In the genomic region with DNA sequence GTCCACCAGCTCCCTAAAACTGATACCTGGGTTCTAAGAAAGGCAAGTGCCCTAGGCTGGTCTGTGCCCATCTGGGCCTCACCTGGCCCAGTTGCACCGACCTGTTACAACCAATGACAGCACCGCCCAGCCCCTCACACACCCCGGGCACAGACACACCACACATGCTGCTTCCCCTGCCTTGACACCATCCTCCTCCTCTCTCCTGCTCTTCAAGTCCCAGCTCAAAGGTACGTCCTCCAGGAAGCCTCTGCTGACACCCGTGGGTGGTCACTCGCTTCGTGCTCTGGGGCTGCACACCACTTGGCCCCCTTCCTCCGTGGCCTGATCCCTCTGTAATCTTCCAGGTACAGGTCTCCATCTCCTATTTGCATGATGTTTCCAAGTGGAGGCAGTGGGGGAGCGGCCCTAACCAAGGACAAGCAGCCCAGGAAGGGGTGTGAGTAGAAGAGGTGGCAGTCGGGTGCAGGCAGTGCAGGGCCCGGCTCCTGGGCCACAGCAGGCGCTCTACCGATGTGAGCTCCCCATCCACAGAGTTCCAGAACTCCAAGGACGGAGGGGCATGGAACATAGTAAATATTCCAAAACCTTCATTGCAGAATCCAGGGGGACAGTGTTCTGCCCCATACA, we compare ENCODE assay signal across 19 cellular contexts.
A peak's percentile ranks its signal among the peaks of the same experiment; 100 is the strongest.
DNase-seq lines count a peak whose midpoint lies in the region; ATAC-seq and TF ChIP-seq lines count a peak whose summit lies in the region.
"Had no signal": no experiment of that assay in that cellular context is flagged by ENCODE, and none has a peak within 500 bp of the region (broad histone marks: within the 10 kb centered on the region; RNA-seq: fewer than 3 reads in every experiment).

No MANE protein-coding gene starts in this region.

- TF ChIP-seq POLR2A in Peyer's patch (IDR thresholded peaks at IDR 0.05) = no peak

- H3K4me3 Mint-ChIP-seq in chondrocyte (ENCODE audit: unreplicated experiment) (no peak overlapping the region), immature natural killer cell (no peak overlapping the region)
- H3K4me3 Mint-ChIP-seq: CD8-positive, alpha-beta memory T cell had no signal

- H3K27ac ChIP-seq in Peyer's patch = no peak overlapping the region
- no peak overlapping the region for H3K27ac ChIP-seq in osteoblast (ENCODE audit: low read depth, low read length)
- H3K27ac ChIP-seq in aorta (ENCODE audit: low read depth in 1 of 2, low read length in 2 of 2) = no peak overlapping the region
- H3K27ac ChIP-seq: KMS-11, SJSA1 had no signal

- H3K9me3 Mint-ChIP-seq in chondrocyte (ENCODE audit: low read depth) = peaks cover 3% of the 10 kb centered on the region
- no peaks in the 10 kb centered on the region for H3K9me3 Mint-ChIP-seq in immature natural killer cell
- H3K9me3 Mint-ChIP-seq: CD8-positive, alpha-beta memory T cell had no signal

- H3K27me3 Mint-ChIP-seq in chondrocyte (ENCODE audit: low read depth) = peaks cover 34% of the 10 kb centered on the region
- H3K27me3 Mint-ChIP-seq in immature natural killer cell (ENCODE audit: low read depth in 3 of 3) = peaks cover 1 to 13% (median 7%) of the 10 kb centered on the region in 3 donors

- no peaks in the 10 kb centered on the region for H3K27me3 ChIP-seq in Peyer's patch
- H3K27me3 ChIP-seq in osteoblast (ENCODE audit: insufficient read depth, low read length) = peaks cover 29% of the 10 kb centered on the region
- no peaks in the 10 kb centered on the region for H3K27me3 ChIP-seq in aorta (ENCODE audit: control insufficient read depth in 1 of 2, insufficient read depth in 2 of 2, low read length in 1 of 2)

- H3K4me3 ChIP-seq in Peyer's patch = no peak overlapping the region
- H3K4me3 ChIP-seq in osteoblast (ENCODE audit: insufficient read depth, low read length) = no peak overlapping the region
- no peak overlapping the region for H3K4me3 ChIP-seq in aorta (ENCODE audit: low read length in 2 of 2)
- H3K4me3 ChIP-seq: HAP-1, SJSA1 had no signal

- ATAC-seq in aorta (ENCODE audit: low FRiP score) = no peak

- H3K36me3 Mint-ChIP-seq in chondrocyte (ENCODE audit: low read depth) (no peaks in the 10 kb centered on the region), immature natural killer cell (no peaks in the 10 kb centered on the region)
- H3K36me3 Mint-ChIP-seq: CD8-positive, alpha-beta memory T cell had no signal

- peak in 2 of 3 donors; percentile 25 to 35 for DNase-seq in Peyer's patch
- DNase-seq in chondrocyte (ENCODE audit: low spot score) = peak; percentile 68
- DNase-seq in osteoblast (ENCODE audit: insufficient read length, low spot score, missing footprints) = peak; percentile 73
- DNase-seq in aorta = peak; percentile 32 to 50
- DNase-seq in effector CD8-positive, alpha-beta T cell (lab: John Stamatoyannopoulos, UW) = no peak
- no peak for DNase-seq in immature natural killer cell
- DNase-seq in NCI-H1105 (lab: John Stamatoyannopoulos, UW) = no peak
- DNase-seq: Calu3; CD8-positive, alpha-beta memory T cell; DMS153; IMR-90; NCI-H1694; NCI-H2081; NCI-H2171 treated with DMSO at 0.1 percent for 48 hours; NCI-H446; NCI-H526 had no signal

- H3K4me1 ChIP-seq in Peyer's patch (no peaks in the 10 kb centered on the region), osteoblast (ENCODE audit: insufficient read depth, low read length) (no peaks in the 10 kb centered on the region), aorta (ENCODE audit: control insufficient read depth in 1 of 2, insufficient read depth in 2 of 2, low read length in 2 of 2) (no peaks in the 10 kb centered on the region)
- H3K4me1 ChIP-seq: HAP-1, SJSA1 had no signal

- intact Hi-C loops in aorta (cut with DNase I) = no loop called here

- TF ChIP-seq CTCF in Peyer's patch (IDR thresholded peaks at IDR 0.05) = no peak
- no peak for TF ChIP-seq CTCF in chondrocyte (IDR thresholded peaks at IDR 0.05)
- no peak for TF ChIP-seq CTCF in osteoblast (IDR thresholded peaks at IDR 0.05; ENCODE audit: extremely low read depth, low read depth, low read length)

- H3K9me3 ChIP-seq in Peyer's patch (no peaks in the 10 kb centered on the region), osteoblast (ENCODE audit: low read depth, low read length) (no peaks in the 10 kb centered on the region), aorta (ENCODE audit: control insufficient read depth, low read length) (no peaks in the 10 kb centered on the region)
- H3K9me3 ChIP-seq: HAP-1, SJSA1 had no signal

- H3K27ac Mint-ChIP-seq in chondrocyte (ENCODE audit: unreplicated experiment) (no peak overlapping the region), immature natural killer cell (no peak overlapping the region)
- H3K27ac Mint-ChIP-seq: CD8-positive, alpha-beta memory T cell had no signal

- H2AFZ ChIP-seq in osteoblast (ENCODE audit: low read length) = no peak overlapping the region

- H4K20me1 ChIP-seq in osteoblast (ENCODE audit: insufficient read depth, low read length) = no peaks in the 10 kb centered on the region

- peaks cover 13% of the 10 kb centered on the region for H3K4me1 Mint-ChIP-seq in chondrocyte (ENCODE audit: low read depth)
- no peaks in the 10 kb centered on the region for H3K4me1 Mint-ChIP-seq in immature natural killer cell
- H3K4me1 Mint-ChIP-seq: CD8-positive, alpha-beta memory T cell had no signal

- WGBS in aorta, 2 donors = 92 to 96% methylated on average over 14 of the region's 14 CpGs

- H3K36me3 ChIP-seq in Peyer's patch (no peaks in the 10 kb centered on the region), osteoblast (ENCODE audit: insufficient read depth, low read length) (no peaks in the 10 kb centered on the region), aorta (ENCODE audit: control insufficient read depth in 1 of 2, insufficient read depth in 2 of 2, low read length in 1 of 2) (no peaks in the 10 kb centered on the region)
- H3K36me3 ChIP-seq: HAP-1, SJSA1 had no signal

- no peak overlapping the region for H3K4me2 ChIP-seq in osteoblast (ENCODE audit: insufficient read depth, low read length)
- H3K4me2 ChIP-seq: KMS-11 had no signal

- H3K79me2 ChIP-seq in osteoblast (ENCODE audit: insufficient read depth, low read length) = no peaks in the 10 kb centered on the region

Comparison
In these comparisons a context has a peak if more than half of its experiments do, and no peak if none do; other contexts are left out.
1. DNase-seq: peak in Peyer's patch (2 of 3), chondrocyte (single experiment), osteoblast (single experiment) and aorta (2 of 2); none in effector CD8-positive, alpha-beta T cell (single experiment), immature natural killer cell (0 of 3) and NCI-H1105 (single experiment).